In the genomic region with DNA sequence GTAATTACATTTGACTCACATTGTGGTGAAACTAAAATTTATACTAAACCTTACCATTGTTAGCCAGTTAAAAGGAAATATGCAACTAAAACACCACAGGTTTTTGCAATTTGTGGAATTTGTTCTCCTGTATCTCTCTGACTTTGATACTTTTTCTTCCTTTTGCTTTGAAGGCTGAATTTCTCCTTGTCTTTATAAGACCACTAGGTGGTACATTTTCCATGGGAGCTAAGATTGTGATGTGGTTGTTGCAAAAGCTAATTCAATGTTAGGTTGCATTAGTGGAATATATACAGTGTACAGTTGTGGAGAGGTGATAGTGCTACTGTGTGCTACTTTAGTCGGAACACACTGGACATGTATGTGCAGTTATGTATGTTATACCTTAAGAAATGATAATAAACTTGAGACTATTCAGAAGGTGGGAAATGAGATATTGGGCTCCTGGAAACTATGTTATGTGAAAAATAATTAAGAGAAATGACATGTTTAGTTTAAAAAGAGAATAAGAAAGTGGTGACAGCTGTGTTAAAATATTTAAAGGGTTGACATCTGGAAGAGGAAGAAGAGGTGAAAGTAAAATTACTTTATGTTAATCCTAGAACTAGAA, we compare ENCODE assay signal across 8 cellular contexts.
DNase-seq lines count a peak whose midpoint lies in the region; ATAC-seq and TF ChIP-seq lines count a peak whose summit lies in the region.

No MANE protein-coding gene starts in this region.

- H3K18ac ChIP-seq in IMR-90 (ENCODE audit: low read depth, low read length) = no peak overlapping the region

- ATAC-seq in IMR-90 (ENCODE audit: low read depth) (peak; percentile 94), GM18873 (IDR thresholded peaks at IDR 0.05; ENCODE audit: low FRiP score, unreplicated experiment) (no peak), GM21381 (IDR thresholded peaks at IDR 0.05; ENCODE audit: unreplicated experiment) (no peak)

- dilution Hi-C loops in IMR-90 (cut with HindIII; ENCODE audit: low sequenced_read_pairs, unreplicated experiment) = no loop called here

- H3K27ac ChIP-seq in IMR-90 (ENCODE audit: insufficient read depth, low read length) = no peak overlapping the region
- H3K27ac ChIP-seq in ascending aorta = no peak overlapping the region

- no peak overlapping the region for H2BK5ac ChIP-seq in IMR-90 (ENCODE audit: low read depth, low read length, poor library complexity, severe bottlenecking)

- H3K4me1 ChIP-seq in IMR-90 (ENCODE audit: control insufficient read depth, insufficient read depth, low read length) = no peaks in the 10 kb centered on the region
- H3K4me1 ChIP-seq in ascending aorta = no peaks in the 10 kb centered on the region

- H2AK5ac ChIP-seq in IMR-90 (ENCODE audit: low read depth, low read length) = no peak overlapping the region

- H2BK20ac ChIP-seq in IMR-90 (ENCODE audit: low read depth, low read length) = no peak overlapping the region

- CTCF ChIA-PET in IMR-90 (lab: Yijun Ruan, JAX) = interaction anchor here (0.6 to 2.3 kb wide), 10 partner anchors 10 to 264 kb away, joined by 3 to 14 read pairs (median 4); no protein-coding TSS in a partner anchor

- H3K27me3 ChIP-seq in IMR-90 (ENCODE audit: control insufficient read depth, insufficient read depth, low read length) (no peaks in the 10 kb centered on the region), ascending aorta (no peaks in the 10 kb centered on the region)

- no peak overlapping the region for H3K9ac ChIP-seq in IMR-90 (ENCODE audit: low read depth, low read length)

- in situ Hi-C loops in Caki2 (cut with HindIII; ENCODE audit: low pct_unique_long_range_greater_than_20kb, low sequenced_read_pairs) = no loop called here
- in situ Hi-C loops in IMR-90 (cut with MboI; ENCODE audit: low sequenced_read_pairs) = no loop called here

- no peak overlapping the region for H4K91ac ChIP-seq in IMR-90 (ENCODE audit: insufficient read depth, low read depth, low read length)

- H3K9me1 ChIP-seq in IMR-90 (ENCODE audit: insufficient read depth, low read length) = no peaks in the 10 kb centered on the region

- H2AFZ ChIP-seq in IMR-90 (replicated peaks; ENCODE audit: low read length, poor library complexity) = no peak overlapping the region

- no peak overlapping the region for H3K4ac ChIP-seq in IMR-90 (ENCODE audit: low read depth, low read length)

- H3K4me3 ChIP-seq in IMR-90 (ENCODE audit: insufficient read depth, low read depth, low read length) (no peak overlapping the region), ascending aorta (no peak overlapping the region)

- H4K8ac ChIP-seq in IMR-90 (ENCODE audit: low read depth in 2 of 2, low read length in 2 of 2) = no peak overlapping the region

- TF ChIP-seq CTCF in IMR-90 (conservative IDR thresholded peaks at IDR 0.05; ENCODE audit: low read depth, low read length) (peak; percentile 67), ascending aorta (IDR thresholded peaks at IDR 0.05) (peak in 2 of 3 experiments; percentile 19 to 45)

- H4K5ac ChIP-seq in IMR-90 (ENCODE audit: low read depth, low read length) = no peak overlapping the region

- no peaks in the 10 kb centered on the region for H3K9me3 ChIP-seq in IMR-90 (ENCODE audit: control insufficient read depth, insufficient read depth, low read length)
- no peaks in the 10 kb centered on the region for H3K9me3 ChIP-seq in ascending aorta

- H4K20me1 ChIP-seq in IMR-90 (ENCODE audit: insufficient read depth, low read length) = no peaks in the 10 kb centered on the region

- no peaks in the 10 kb centered on the region for H3K79me1 ChIP-seq in IMR-90 (ENCODE audit: low read depth in 1 of 2, low read length in 2 of 2)

- no peak overlapping the region for H3K23ac ChIP-seq in IMR-90 (ENCODE audit: low read depth, low read length)

- H3K36me3 ChIP-seq in IMR-90 (ENCODE audit: control insufficient read depth, insufficient read depth, low read length) (no peaks in the 10 kb centered on the region), ascending aorta (no peaks in the 10 kb centered on the region)

- BruUV-seq in IMR-90 (replicated peaks; lab: Mats Ljungman, UMichigan) = no TSS peak

- no peak overlapping the region for H2BK120ac ChIP-seq in IMR-90 (ENCODE audit: low read depth, low read length)

- H2BK15ac ChIP-seq in IMR-90 (ENCODE audit: low read depth, low read length) = no peak overlapping the region

- DNase-seq in Caki2 (ENCODE audit: low read depth) (peak; percentile 19), IMR-90 (peak; percentile 63), ascending aorta (ENCODE audit: low spot score in 2 of 2) (no peak), left kidney (ENCODE audit: low read depth, low spot score) (peak; percentile 64), NCI-H146 treated with DMSO at 0.1 percent for 48 hours (lab: John Stamatoyannopoulos, UW; ENCODE audit: unreplicated experiment) (no peak)
- DNase-seq in stimulated activated CD4-positive, alpha-beta T cell treated with anti-CD3 and anti-CD28 coated beads, Interleukin-4, amount 100 ng/mL, for 4 hours = no peak

- H3K56ac ChIP-seq in IMR-90 (ENCODE audit: extremely low read depth, insufficient read depth, low read length) = no peak overlapping the region

- no peak for TF ChIP-seq POLR2A in IMR-90 (IDR thresholded peaks at IDR 0.05; ENCODE audit: low read depth, low read length)

- H2AK9ac ChIP-seq in IMR-90 (replicated peaks; ENCODE audit: low read depth, low read length, poor library complexity) = no peak overlapping the region

- no peak overlapping the region for H3K4me2 ChIP-seq in IMR-90 (ENCODE audit: low read depth, low read length)

- intact Hi-C loops in IMR-90 (cut with micrococcal nuclease) = loop anchor here (1.0 kb wide), 2 partner anchors 224 to 260 kb away; no protein-coding TSS in a partner anchor
- intact Hi-C loops in ascending aorta (cut with DNase I) = loop anchor here (5.0 kb wide), 1 partner anchor 226 kb away; no protein-coding TSS in a partner anchor

- TF ChIP-seq RAD21 in IMR-90 (IDR thresholded peaks at IDR 0.05; ENCODE audit: low read length) = peak; percentile 73

- no peak overlapping the region for H3K14ac ChIP-seq in IMR-90 (replicated peaks; ENCODE audit: low read depth, low read length)

- POLR2A ChIA-PET in IMR-90 (lab: Charles Lee; ENCODE audit: unreplicated experiment) = interaction anchor here (0.6 kb wide), 1 partner anchor 9 kb away, joined by 3 read pairs; no protein-coding TSS in a partner anchor

- WGBS in IMR-90 (ENCODE audit: extremely low coverage in 2 of 2, insufficient read length in 1 of 2), 2 experiments = 14% methylated on average over 1 of the region's 1 CpG; no CpG with 5 or more reads in 1 of the 2 experiments

TF ChIP-seq in IMR-90, 13 proteins besides CTCF, POLR2A, EP300 and RAD21:
- TF ChIP-seq SMC3 (IDR thresholded peaks at IDR 0.05; ENCODE audit: low read depth, low read length) (peak; percentile 76), CEBPB (IDR thresholded peaks at IDR 0.05; ENCODE audit: low read depth, low read length) (peak; percentile 36; the same call in 1 of the 2 replicates), MXI1 (IDR thresholded peaks at IDR 0.05; ENCODE audit: borderline replicate concordance, low read depth, low read length) (no peak), RFX5 (IDR thresholded peaks at IDR 0.05; ENCODE audit: low read depth, low read length) (no peak), RCOR1 (IDR thresholded peaks at IDR 0.05; ENCODE audit: insufficient replicate concordance, low read length) (no peak)
- TF ChIP-seq, protein P1, sequence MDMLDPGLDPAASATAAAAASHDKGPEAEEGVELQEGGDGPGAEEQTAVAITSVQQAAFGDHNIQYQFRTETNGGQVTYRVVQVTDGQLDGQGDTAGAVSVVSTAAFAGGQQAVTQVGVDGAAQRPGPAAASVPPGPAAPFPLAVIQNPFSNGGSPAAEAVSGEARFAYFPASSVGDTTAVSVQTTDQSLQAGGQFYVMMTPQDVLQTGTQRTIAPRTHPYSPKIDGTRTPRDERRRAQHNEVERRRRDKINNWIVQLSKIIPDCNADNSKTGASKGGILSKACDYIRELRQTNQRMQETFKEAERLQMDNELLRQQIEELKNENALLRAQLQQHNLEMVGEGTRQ (IDR thresholded peaks at IDR 0.05; ENCODE audit: low read depth, low read length) = no peak

Comparison
In these comparisons a context has a peak if more than half of its experiments do, and no peak if none do; other contexts are left out.
1. DNase-seq: peak in Caki2 (single experiment), IMR-90 (single experiment) and left kidney (single experiment); none in ascending aorta (0 of 2), NCI-H146 treated with DMSO at 0.1 percent for 48 hours (single experiment) and stimulated activated CD4-positive, alpha-beta T cell treated with anti-CD3 and anti-CD28 coated beads, Interleukin-4, amount 100 ng/mL, for 4 hours (0 of 2).